In genomic region chr17:29178750-29179231, GRCh38 we compare ENCODE assay signal across 1 cellular context.
TF ChIP-seq lines count a peak whose summit lies in the region.

No MANE protein-coding gene starts in this region.

TF ChIP-seq in HepG2, 621 proteins besides CTCF, POLR2A, EP300 and RAD21 (continued from another document and continues in another):
- TF ChIP-seq, protein P1, sequence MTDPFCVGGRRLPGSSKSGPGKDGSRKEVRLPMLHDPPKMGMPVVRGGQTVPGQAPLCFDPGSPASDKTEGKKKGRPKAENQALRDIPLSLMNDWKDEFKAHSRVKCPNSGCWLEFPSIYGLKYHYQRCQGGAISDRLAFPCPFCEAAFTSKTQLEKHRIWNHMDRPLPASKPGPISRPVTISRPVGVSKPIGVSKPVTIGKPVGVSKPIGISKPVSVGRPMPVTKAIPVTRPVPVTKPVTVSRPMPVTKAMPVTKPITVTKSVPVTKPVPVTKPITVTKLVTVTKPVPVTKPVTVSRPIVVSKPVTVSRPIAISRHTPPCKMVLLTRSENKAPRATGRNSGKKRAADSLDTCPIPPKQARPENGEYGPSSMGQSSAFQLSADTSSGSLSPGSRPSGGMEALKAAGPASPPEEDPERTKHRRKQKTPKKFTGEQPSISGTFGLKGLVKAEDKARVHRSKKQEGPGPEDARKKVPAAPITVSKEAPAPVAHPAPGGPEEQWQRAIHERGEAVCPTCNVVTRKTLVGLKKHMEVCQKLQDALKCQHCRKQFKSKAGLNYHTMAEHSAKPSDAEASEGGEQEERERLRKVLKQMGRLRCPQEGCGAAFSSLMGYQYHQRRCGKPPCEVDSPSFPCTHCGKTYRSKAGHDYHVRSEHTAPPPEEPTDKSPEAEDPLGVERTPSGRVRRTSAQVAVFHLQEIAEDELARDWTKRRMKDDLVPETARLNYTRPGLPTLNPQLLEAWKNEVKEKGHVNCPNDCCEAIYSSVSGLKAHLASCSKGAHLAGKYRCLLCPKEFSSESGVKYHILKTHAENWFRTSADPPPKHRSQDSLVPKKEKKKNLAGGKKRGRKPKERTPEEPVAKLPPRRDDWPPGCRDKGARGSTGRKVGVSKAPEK (CRISPR knock-in tag; IDR thresholded peaks at IDR 0.05; ENCODE audit: borderline replicate concordance): no peak
- TF ChIP-seq MIER2 (CRISPR knock-in tag; IDR thresholded peaks at IDR 0.05): no peak
- TF ChIP-seq ZNF800 (CRISPR knock-in tag; IDR thresholded peaks at IDR 0.05): 0 out of 2 replicates have a peak, but pooled peaks have one; percentile 36
- no peak for TF ChIP-seq ATF5 (CRISPR knock-in tag; IDR thresholded peaks at IDR 0.05; ENCODE audit: low read depth)
- no peak for TF ChIP-seq ZIK1 (CRISPR knock-in tag; IDR thresholded peaks at IDR 0.05; ENCODE audit: borderline replicate concordance, low read depth)
- TF ChIP-seq NONO (IDR thresholded peaks at IDR 0.05): no peak
- no peak for TF ChIP-seq NONO (CRISPR knock-in tag; conservative IDR thresholded peaks at IDR 0.05)
- no peak for TF ChIP-seq CENPX (CRISPR knock-in tag; IDR thresholded peaks at IDR 0.05)
- no peak for TF ChIP-seq FOXM1 (CRISPR knock-in tag; IDR thresholded peaks at IDR 0.05)
- TF ChIP-seq ZNF572 (CRISPR knock-in tag; IDR thresholded peaks at IDR 0.05): 0 out of 2 replicates have a peak, but pooled peaks have one; percentile 30
- no peak for TF ChIP-seq ZNF513 (CRISPR knock-in tag; conservative IDR thresholded peaks at IDR 0.05)
- TF ChIP-seq ZNF484 (CRISPR knock-in tag; IDR thresholded peaks at IDR 0.05; ENCODE audit: borderline replicate concordance, low read depth): no peak
- TF ChIP-seq, protein P2, sequence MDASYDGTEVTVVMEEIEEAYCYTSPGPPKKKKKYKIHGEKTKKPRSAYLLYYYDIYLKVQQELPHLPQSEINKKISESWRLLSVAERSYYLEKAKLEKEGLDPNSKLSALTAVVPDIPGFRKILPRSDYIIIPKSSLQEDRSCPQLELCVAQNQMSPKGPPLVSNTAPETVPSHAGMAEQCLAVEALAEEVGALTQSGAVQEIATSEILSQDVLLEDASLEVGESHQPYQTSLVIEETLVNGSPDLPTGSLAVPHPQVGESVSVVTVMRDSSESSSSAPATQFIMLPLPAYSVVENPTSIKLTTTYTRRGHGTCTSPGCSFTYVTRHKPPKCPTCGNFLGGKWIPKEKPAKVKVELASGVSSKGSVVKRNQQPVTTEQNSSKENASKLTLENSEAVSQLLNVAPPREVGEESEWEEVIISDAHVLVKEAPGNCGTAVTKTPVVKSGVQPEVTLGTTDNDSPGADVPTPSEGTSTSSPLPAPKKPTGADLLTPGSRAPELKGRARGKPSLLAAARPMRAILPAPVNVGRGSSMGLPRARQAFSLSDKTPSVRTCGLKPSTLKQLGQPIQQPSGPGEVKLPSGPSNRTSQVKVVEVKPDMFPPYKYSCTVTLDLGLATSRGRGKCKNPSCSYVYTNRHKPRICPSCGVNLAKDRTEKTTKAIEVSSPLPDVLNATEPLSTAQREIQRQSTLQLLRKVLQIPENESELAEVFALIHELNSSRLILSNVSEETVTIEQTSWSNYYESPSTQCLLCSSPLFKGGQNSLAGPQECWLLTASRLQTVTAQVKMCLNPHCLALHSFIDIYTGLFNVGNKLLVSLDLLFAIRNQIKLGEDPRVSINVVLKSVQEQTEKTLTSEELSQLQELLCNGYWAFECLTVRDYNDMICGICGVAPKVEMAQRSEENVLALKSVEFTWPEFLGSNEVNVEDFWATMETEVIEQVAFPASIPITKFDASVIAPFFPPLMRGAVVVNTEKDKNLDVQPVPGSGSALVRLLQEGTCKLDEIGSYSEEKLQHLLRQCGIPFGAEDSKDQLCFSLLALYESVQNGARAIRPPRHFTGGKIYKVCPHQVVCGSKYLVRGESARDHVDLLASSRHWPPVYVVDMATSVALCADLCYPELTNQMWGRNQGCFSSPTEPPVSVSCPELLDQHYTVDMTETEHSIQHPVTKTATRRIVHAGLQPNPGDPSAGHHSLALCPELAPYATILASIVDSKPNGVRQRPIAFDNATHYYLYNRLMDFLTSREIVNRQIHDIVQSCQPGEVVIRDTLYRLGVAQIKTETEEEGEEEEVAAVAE (CRISPR knock-in tag; IDR thresholded peaks at IDR 0.05; ENCODE audit: borderline replicate concordance): no peak
- no peak for TF ChIP-seq ZNF282 (IDR thresholded peaks at IDR 0.05; ENCODE audit: partially characterized antibody)
- no peak for TF ChIP-seq ZNF30 (CRISPR knock-in tag; IDR thresholded peaks at IDR 0.05)
- TF ChIP-seq ZNF780A (CRISPR knock-in tag; IDR thresholded peaks at IDR 0.05): no peak
- TF ChIP-seq KLF12 (CRISPR knock-in tag; IDR thresholded peaks at IDR 0.05; ENCODE audit: borderline replicate concordance): no peak
- 0 out of 2 replicates have a peak, but pooled peaks have one; percentile 8 for TF ChIP-seq ZNF33B (CRISPR knock-in tag; IDR thresholded peaks at IDR 0.05)
- no peak for TF ChIP-seq BCL3 (CRISPR knock-in tag; IDR thresholded peaks at IDR 0.05)
- TF ChIP-seq FOXA3 (CRISPR knock-in tag; IDR thresholded peaks at IDR 0.05): no peak
- TF ChIP-seq, protein P3, sequence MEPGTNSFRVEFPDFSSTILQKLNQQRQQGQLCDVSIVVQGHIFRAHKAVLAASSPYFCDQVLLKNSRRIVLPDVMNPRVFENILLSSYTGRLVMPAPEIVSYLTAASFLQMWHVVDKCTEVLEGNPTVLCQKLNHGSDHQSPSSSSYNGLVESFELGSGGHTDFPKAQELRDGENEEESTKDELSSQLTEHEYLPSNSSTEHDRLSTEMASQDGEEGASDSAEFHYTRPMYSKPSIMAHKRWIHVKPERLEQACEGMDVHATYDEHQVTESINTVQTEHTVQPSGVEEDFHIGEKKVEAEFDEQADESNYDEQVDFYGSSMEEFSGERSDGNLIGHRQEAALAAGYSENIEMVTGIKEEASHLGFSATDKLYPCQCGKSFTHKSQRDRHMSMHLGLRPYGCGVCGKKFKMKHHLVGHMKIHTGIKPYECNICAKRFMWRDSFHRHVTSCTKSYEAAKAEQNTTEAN (CRISPR knock-in tag; conservative IDR thresholded peaks at IDR 0.05): no peak
- 0 out of 2 replicates have a peak, but pooled peaks have one; percentile 2 for TF ChIP-seq NFKB2 (CRISPR knock-in tag; IDR thresholded peaks at IDR 0.05; ENCODE audit: borderline replicate concordance)
- 0 out of 2 replicates have a peak, but pooled peaks have one; percentile 27 for TF ChIP-seq ZNF605 (CRISPR knock-in tag; IDR thresholded peaks at IDR 0.05)
- no peak for TF ChIP-seq ZNF343 (CRISPR knock-in tag; IDR thresholded peaks at IDR 0.05)
- no peak for TF ChIP-seq CBFB (CRISPR knock-in tag; IDR thresholded peaks at IDR 0.05)
- TF ChIP-seq ZNF552 (CRISPR knock-in tag; IDR thresholded peaks at IDR 0.05; ENCODE audit: borderline replicate concordance): no peak
- no peak for TF ChIP-seq SP140L (CRISPR knock-in tag; IDR thresholded peaks at IDR 0.05; ENCODE audit: borderline replicate concordance)
- TF ChIP-seq CEBPG (CRISPR knock-in tag; IDR thresholded peaks at IDR 0.05): no peak
- no peak for TF ChIP-seq ZNF766 (CRISPR knock-in tag; IDR thresholded peaks at IDR 0.05; ENCODE audit: borderline replicate concordance)
- TF ChIP-seq MYC (CRISPR knock-in tag; IDR thresholded peaks at IDR 0.05; ENCODE audit: borderline replicate concordance): no peak; the same call in 1 of the 2 replicates
- TF ChIP-seq ZBTB8A (CRISPR knock-in tag; IDR thresholded peaks at IDR 0.05; ENCODE audit: borderline replicate concordance, low read depth): no peak
- TF ChIP-seq PLSCR1 (CRISPR knock-in tag; IDR thresholded peaks at IDR 0.05; ENCODE audit: borderline replicate concordance): no peak
- no peak for TF ChIP-seq PHF21A (CRISPR knock-in tag; IDR thresholded peaks at IDR 0.05)
- no peak for TF ChIP-seq ZSCAN21 (CRISPR knock-in tag; IDR thresholded peaks at IDR 0.05; ENCODE audit: borderline replicate concordance)
- TF ChIP-seq KLF15 (CRISPR knock-in tag; IDR thresholded peaks at IDR 0.05; ENCODE audit: borderline replicate concordance): no peak
- TF ChIP-seq ZNF230 (CRISPR knock-in tag; IDR thresholded peaks at IDR 0.05): no peak
- TF ChIP-seq, protein P4, sequence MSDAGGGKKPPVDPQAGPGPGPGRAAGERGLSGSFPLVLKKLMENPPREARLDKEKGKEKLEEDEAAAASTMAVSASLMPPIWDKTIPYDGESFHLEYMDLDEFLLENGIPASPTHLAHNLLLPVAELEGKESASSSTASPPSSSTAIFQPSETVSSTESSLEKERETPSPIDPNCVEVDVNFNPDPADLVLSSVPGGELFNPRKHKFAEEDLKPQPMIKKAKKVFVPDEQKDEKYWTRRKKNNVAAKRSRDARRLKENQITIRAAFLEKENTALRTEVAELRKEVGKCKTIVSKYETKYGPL (CRISPR knock-in tag; IDR thresholded peaks at IDR 0.05): no peak
- TF ChIP-seq ZNF674 (CRISPR knock-in tag; IDR thresholded peaks at IDR 0.05; ENCODE audit: low read depth): no peak
- TF ChIP-seq PCBP1 (IDR thresholded peaks at IDR 0.05; ENCODE audit: borderline replicate concordance, low read depth, low read length): no peak
- no peak for TF ChIP-seq HNF1A (IDR thresholded peaks at IDR 0.05; ENCODE audit: low read depth)
- TF ChIP-seq HNF1A (CRISPR knock-in tag; IDR thresholded peaks at IDR 0.05; ENCODE audit: borderline replicate concordance): no peak
